8 cellular contexts compared by ENCODE assay signal in the genomic region with DNA sequence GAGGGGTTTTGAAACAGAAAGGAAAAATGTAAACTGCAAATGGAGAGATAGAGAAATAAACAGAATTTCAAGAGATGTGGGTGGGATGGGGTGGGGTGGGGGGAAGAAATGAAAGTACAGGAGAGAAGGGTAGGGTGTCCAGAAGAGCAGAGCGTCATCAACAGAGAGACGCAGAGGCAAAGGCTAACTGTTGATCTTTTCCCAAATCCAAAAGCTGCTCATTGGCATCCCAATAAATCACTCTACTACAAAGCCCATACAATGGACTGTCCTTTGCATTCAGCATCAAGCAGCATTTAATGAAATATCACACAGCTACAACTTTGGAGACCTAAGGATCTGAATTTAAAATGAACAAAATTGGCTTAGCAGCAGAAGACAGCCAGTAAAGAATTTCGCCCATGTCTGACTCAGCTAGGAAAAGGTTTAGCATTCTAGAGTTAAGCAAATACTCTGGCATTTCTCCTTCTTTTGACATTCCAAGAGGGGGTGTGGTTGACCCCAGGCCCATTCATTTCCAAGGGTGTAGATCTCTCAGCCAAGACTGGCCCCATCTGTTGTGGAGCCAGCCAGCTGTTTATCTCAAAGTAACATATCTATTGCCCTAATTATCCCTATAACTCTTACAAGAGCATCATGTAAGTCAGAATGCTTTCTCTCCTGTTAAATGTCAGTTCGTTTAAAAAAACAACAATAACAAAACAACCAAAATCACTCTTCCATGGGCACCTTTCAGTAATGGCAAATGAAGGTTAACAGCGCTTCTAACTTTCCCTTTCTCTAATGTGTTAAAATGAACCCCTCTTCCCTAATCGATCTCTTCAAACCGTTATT. TPM values are rescaled to one million over a fixed set of nuclear protein-coding genes. Genes with fewer than 3 reads are reported as not detected.
A peak's percentile ranks its signal among the peaks of the same experiment; 100 is the strongest.
DNase-seq lines count a peak whose midpoint lies in the region; ATAC-seq and TF ChIP-seq lines count a peak whose summit lies in the region.

No MANE protein-coding gene starts in this region.

- no peak overlapping the region for H3K27ac Mint-ChIP-seq in Calu3 (ENCODE audit: unreplicated experiment)

- H3K9me3 Mint-ChIP-seq in Calu3 (ENCODE audit: low read depth, unreplicated experiment) = no peaks in the 10 kb centered on the region

- no peaks in the 10 kb centered on the region for H3K27me3 ChIP-seq in dorsolateral prefrontal cortex
- H3K27me3 ChIP-seq in mucosa of stomach (ENCODE audit: control insufficient read depth, insufficient read depth, low read length) = peaks cover 8% of the 10 kb centered on the region

- H3K27me3 Mint-ChIP-seq in Calu3 (ENCODE audit: unreplicated experiment) = no peaks in the 10 kb centered on the region

- intact Hi-C loops in Calu3 (cut with micrococcal nuclease; ENCODE audit: unreplicated experiment) = loop anchor here (5.0 kb wide), 2 partner anchors 87 to 163 kb away; a partner anchor contains a TSS
- intact Hi-C loops in dorsolateral prefrontal cortex (cut with DNase I) = loop anchor here (2.0 to 5.0 kb wide), 9 partner anchors 35 to 353 kb away; a partner anchor contains a TSS

- no peaks in the 10 kb centered on the region for H3K9me3 ChIP-seq in mucosa of stomach (ENCODE audit: control insufficient read depth, low read length)

- H3K36me3 ChIP-seq in mucosa of stomach (ENCODE audit: control insufficient read depth, insufficient read depth, low read length) = no peaks in the 10 kb centered on the region

- H3K4me1 Mint-ChIP-seq in Calu3 (ENCODE audit: low read depth, unreplicated experiment) = no peaks in the 10 kb centered on the region

- CTCF ChIA-PET in Calu3 (lab: Charles Lee) = interaction anchor here (0.7 kb wide), 1 partner anchor 185 kb away, joined by 6 read pairs; no protein-coding TSS in a partner anchor

- peaks cover 15% of the 10 kb centered on the region for H3K4me1 ChIP-seq in mucosa of stomach (ENCODE audit: control insufficient read depth, insufficient read depth, low read length)

- peak overlapping the region; percentile 61 to 96 (median 86) for H3K4me3 ChIP-seq in dorsolateral prefrontal cortex
- peak overlapping the region; percentile 87 for H3K4me3 ChIP-seq in mucosa of stomach (ENCODE audit: low read length)

- DNase-seq in Calu3 (no peak), NAMALWA (ENCODE audit: low spot score) (peak; percentile 30), dorsolateral prefrontal cortex (no peak), putamen (ENCODE audit: low spot score) (no peak)
- no peak for DNase-seq in stimulated activated CD4-positive, alpha-beta T cell treated with anti-CD3 and anti-CD28 coated beads, Interleukin-4, amount 100 ng/mL, for 24 hours

- TSS peak; percentile 59 for BruUV-seq in Calu3 (replicated peaks; lab: Mats Ljungman, UMichigan)

- peak overlapping the region; percentile 97 for H3K9ac ChIP-seq in mucosa of stomach (ENCODE audit: low read length)

- peak overlapping the region; percentile 32 to 98 (median 93) for H3K27ac ChIP-seq in dorsolateral prefrontal cortex

- TF ChIP-seq CTCF in Calu3 (IDR thresholded peaks at IDR 0.05; ENCODE audit: unreplicated experiment) = no peak
- no peak for TF ChIP-seq CTCF in dorsolateral prefrontal cortex (IDR thresholded peaks at IDR 0.05 in 54 of 56, conservative IDR thresholded peaks at IDR 0.05 in 2 of 56; ENCODE audit: low read depth in 1 of 56, partially characterized antibody in 56 of 56)

- H3K36me3 Mint-ChIP-seq in Calu3 (ENCODE audit: insufficient read depth, unreplicated experiment) = no peaks in the 10 kb centered on the region

- peak overlapping the region; percentile 12 for H3K4me3 Mint-ChIP-seq in Calu3 (ENCODE audit: low read depth, unreplicated experiment)

- ATAC-seq in GM18517 (IDR thresholded peaks at IDR 0.05; ENCODE audit: unreplicated experiment) = no peak
- ATAC-seq in GM21526 (IDR thresholded peaks at IDR 0.05; ENCODE audit: low FRiP score, unreplicated experiment) = no peak

RNA-seq across cellular contexts. Expression of a gene that starts 1.4 kb away (rescaled TPM):
- 1.5 and 2.2 TPM in 2 replicates for total RNA-seq in Calu3 (2022)
- total RNA-seq in dorsolateral prefrontal cortex = 100 to 1,000 TPM in 7 of 120 experiments, 10 to 100 TPM in 113; 47.5 to 117 (median 77.0) TPM

Comparison
In these comparisons a context has a peak if more than half of its experiments do, and no peak if none do; other contexts are left out.
1. RNA of a gene that starts 1.4 kb away (total RNA-seq): 47.5 to 117 TPM in dorsolateral prefrontal cortex; 1.5 to 2.2 TPM in Calu3; every median in the first group is over 10 times any median in the second.